In the genomic region with DNA sequence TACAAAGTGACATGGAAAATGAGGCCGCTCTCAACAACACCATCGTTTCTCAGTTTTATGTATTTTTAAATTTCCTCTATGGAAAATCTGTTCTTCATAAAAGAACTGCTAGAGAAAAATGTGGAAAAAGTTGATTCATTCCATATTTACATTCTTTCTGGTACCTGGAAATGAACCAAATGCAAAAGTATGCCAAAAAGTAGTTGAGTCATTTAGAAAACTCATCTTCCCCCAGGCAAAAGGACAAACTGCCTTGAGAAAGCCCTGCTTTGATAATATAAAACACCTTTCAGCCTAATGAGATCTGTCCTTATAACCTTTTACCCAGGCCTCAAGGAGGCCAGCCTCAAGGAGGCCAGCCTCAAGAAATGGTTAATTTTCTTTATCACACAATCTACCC, we compare ENCODE assay signal across 13 cellular contexts.
A peak's percentile ranks its signal among the peaks of the same experiment; 100 is the strongest.
DNase-seq lines count a peak whose midpoint lies in the region; ATAC-seq and TF ChIP-seq lines count a peak whose summit lies in the region.
"Had no signal": no experiment of that assay in that cellular context is flagged by ENCODE, and none has a peak within 500 bp of the region (broad histone marks: within the 10 kb centered on the region; RNA-seq: fewer than 3 reads in every experiment).

No MANE protein-coding gene starts in this region.

- H3K36me3 ChIP-seq in adipocyte (ENCODE audit: control insufficient read depth, insufficient read depth, low read length, severe bottlenecking) = no peaks in the 10 kb centered on the region
- H3K36me3 ChIP-seq in gastroesophageal sphincter = no peaks in the 10 kb centered on the region
- H3K36me3 ChIP-seq in thoracic aorta = no peaks in the 10 kb centered on the region
- H3K36me3 ChIP-seq in brain microvascular endothelial cell (replicated peaks) = no peaks in the 10 kb centered on the region
- no peaks in the 10 kb centered on the region for H3K36me3 ChIP-seq in WERI-Rb-1
- H3K36me3 ChIP-seq: HAP-1, sigmoid colon had no signal

- in situ Hi-C loops in brain microvascular endothelial cell (cut with HindIII; ENCODE audit: low pct_ligation_motif_present, low sequenced_read_pairs) = no loop called here

- H3K4me1 ChIP-seq in adipocyte (ENCODE audit: control insufficient read depth, insufficient read depth, low read length) (peaks cover 35% of the 10 kb centered on the region), gastroesophageal sphincter (peaks cover 4 to 23% (median 5%) of the 10 kb centered on the region in 3 donors), thoracic aorta (ENCODE audit: control insufficient read depth in 1 of 2, low read depth in 2 of 2) (peaks cover 18 to 21% of the 10 kb centered on the region in 2 donors)
- H3K4me1 ChIP-seq: HAP-1 had no signal

- DNase-seq in HCEC 1CT (peak; percentile 83), adipocyte (ENCODE audit: low read depth) (peak; percentile 91), thoracic aorta (ENCODE audit: low spot score) (no peak), NCI-H748 treated with DMSO at 0.1 percent for 48 hours (lab: John Stamatoyannopoulos, UW) (no peak), brain microvascular endothelial cell (no peak), WERI-Rb-1 (no peak)
- DNase-seq: activated T-cell treated with anti-CD3 and anti-CD28 coated beads, Interleukin-2, amount 50 U/mL, for 1 hour; naive B cell; NCI-H1436 treated with DMSO at 0.1 percent for 48 hours; sigmoid colon had no signal

- TF ChIP-seq CTCF in gastroesophageal sphincter (IDR thresholded peaks at IDR 0.05) (no peak), thoracic aorta (IDR thresholded peaks at IDR 0.05) (no peak), brain microvascular endothelial cell (IDR thresholded peaks at IDR 0.05; ENCODE audit: low read depth, low read length, missing control alignments) (no peak), WERI-Rb-1 (IDR thresholded peaks at IDR 0.05; ENCODE audit: low read depth, low read length) (no peak)

- H3K27ac ChIP-seq in gastroesophageal sphincter = peak overlapping the region in 3 of 4 donors; percentile 29 to 58 (median 36)
- peak overlapping the region; percentile 18 to 43 for H3K27ac ChIP-seq in thoracic aorta
- H3K27ac ChIP-seq in brain microvascular endothelial cell = no peak overlapping the region
- H3K27ac ChIP-seq in WERI-Rb-1 = no peak overlapping the region
- H3K27ac ChIP-seq: SK-N-MC had no signal

- no peak for ATAC-seq in gastroesophageal sphincter
- no peak for ATAC-seq in thoracic aorta (ENCODE audit: insufficient number of reproducible peaks, low FRiP score, low read depth)

- peak overlapping the region; percentile 54 for H3K9ac ChIP-seq in adipocyte (ENCODE audit: low read length)

- TF ChIP-seq POLR2A in gastroesophageal sphincter (IDR thresholded peaks at IDR 0.05) = no peak

- no peak for TF ChIP-seq EP300 in gastroesophageal sphincter (IDR thresholded peaks at IDR 0.05)

- 20 to 26% methylated on average over 2 of the region's 2 CpGs for WGBS in gastroesophageal sphincter (ENCODE audit: low coverage in 1 of 2), 2 donors

- H3K4me3 ChIP-seq in adipocyte (ENCODE audit: low read length) (peak overlapping the region; percentile 9), gastroesophageal sphincter (no peak overlapping the region), thoracic aorta (no peak overlapping the region), brain microvascular endothelial cell (ENCODE audit: low read depth, low read length) (no peak overlapping the region), WERI-Rb-1 (ENCODE audit: low read depth, low read length) (no peak overlapping the region)
- H3K4me3 ChIP-seq: HAP-1, sigmoid colon, SK-N-MC had no signal

- H3K9me3 ChIP-seq in adipocyte (ENCODE audit: control insufficient read depth, low read length) (no peaks in the 10 kb centered on the region), gastroesophageal sphincter (no peaks in the 10 kb centered on the region), thoracic aorta (no peaks in the 10 kb centered on the region), WERI-Rb-1 (ENCODE audit: severe bottlenecking) (no peaks in the 10 kb centered on the region)
- H3K9me3 ChIP-seq: HAP-1, sigmoid colon had no signal

- H3K27me3 ChIP-seq in adipocyte (replicated peaks; ENCODE audit: control insufficient read depth, insufficient read depth, low read length) (no peaks in the 10 kb centered on the region), gastroesophageal sphincter (no peaks in the 10 kb centered on the region), thoracic aorta (replicated peaks; ENCODE audit: insufficient read depth) (no peaks in the 10 kb centered on the region), brain microvascular endothelial cell (replicated peaks) (no peaks in the 10 kb centered on the region), WERI-Rb-1 (ENCODE audit: insufficient read depth, low read depth, severe bottlenecking) (no peaks in the 10 kb centered on the region)
- H3K27me3 ChIP-seq: sigmoid colon had no signal

Comparison
In these comparisons a context has a peak if more than half of its experiments do, and no peak if none do; other contexts are left out.
1. DNase-seq: peak in HCEC 1CT (single experiment) and adipocyte (single experiment); none in thoracic aorta (single experiment), NCI-H748 treated with DMSO at 0.1 percent for 48 hours (single experiment), brain microvascular endothelial cell (single experiment) and WERI-Rb-1 (single experiment).
2. H3K27ac ChIP-seq: peak in gastroesophageal sphincter (3 of 4) and thoracic aorta (2 of 2); none in brain microvascular endothelial cell (single experiment) and WERI-Rb-1 (single experiment).